9 cellular contexts compared by ENCODE assay signal in the genomic region with DNA sequence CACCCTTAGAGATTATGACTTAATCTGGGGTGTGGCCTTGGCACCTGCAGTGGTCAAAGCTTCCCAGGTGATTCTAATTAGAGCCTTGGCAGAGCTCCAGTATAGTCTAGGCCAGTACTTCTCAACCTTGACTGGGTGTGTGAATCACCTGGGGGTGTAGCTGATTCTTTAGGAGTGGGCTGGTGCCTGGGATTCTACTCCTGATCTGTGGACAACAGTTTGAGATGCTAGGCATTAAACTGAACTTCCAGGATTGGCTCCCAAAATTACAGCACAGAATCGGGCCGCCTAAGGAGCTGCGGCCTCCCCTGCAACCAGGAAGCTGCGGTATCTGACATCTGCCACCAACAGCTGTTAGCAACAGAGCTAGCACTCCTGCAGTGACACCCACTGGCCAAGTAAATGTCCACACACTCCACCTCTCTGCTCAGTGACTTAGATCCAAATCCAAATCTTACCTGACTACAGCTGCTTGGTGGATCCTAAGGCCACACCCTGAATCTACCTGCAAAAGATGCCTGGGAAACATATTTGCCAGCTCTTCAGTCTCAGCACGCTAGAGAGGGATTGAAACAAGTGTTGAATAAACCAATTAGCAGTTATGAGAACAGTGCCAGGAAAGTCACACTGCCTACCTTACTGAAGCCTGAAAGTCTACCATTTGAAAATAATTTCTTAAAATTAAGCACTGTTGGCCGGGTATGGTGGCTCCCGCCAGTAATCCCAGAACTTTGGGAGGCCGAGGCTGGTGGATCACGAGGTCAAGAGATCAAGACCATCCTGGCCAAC.
DNase-seq lines count a peak whose midpoint lies in the region; ATAC-seq, FAIRE-seq and TF ChIP-seq lines count a peak whose summit lies in the region.
"Had no signal": no experiment of that assay in that cellular context is flagged by ENCODE, and none has a peak within 500 bp of the region (broad histone marks: within the 10 kb centered on the region; RNA-seq: fewer than 3 reads in every experiment).

No MANE protein-coding gene starts in this region.

- no peaks in the 10 kb centered on the region for H4K20me1 ChIP-seq in keratinocyte (ENCODE audit: control insufficient read depth, extremely low read depth, insufficient read depth, low read length)

- H3K27me3 ChIP-seq in keratinocyte (ENCODE audit: control insufficient read depth, extremely low read depth, insufficient read depth, low read length) (peaks cover 3% of the 10 kb centered on the region), thoracic aorta (replicated peaks; ENCODE audit: insufficient read depth) (no peaks in the 10 kb centered on the region), tibial nerve (no peaks in the 10 kb centered on the region)

- in situ Hi-C loops in astrocyte of the cerebellum (cut with HindIII; ENCODE audit: low sequenced_read_pairs), result no loop called here

- H3K27ac ChIP-seq in keratinocyte (ENCODE audit: control insufficient read depth, insufficient read depth, low read length), result no peak overlapping the region
- H3K27ac ChIP-seq in thoracic aorta, result no peak overlapping the region
- H3K27ac ChIP-seq in tibial nerve, result no peak overlapping the region

- peak; percentile 84 for DNase-seq in DMS79 (lab: John Stamatoyannopoulos, UW)
- peak; percentile 58 for DNase-seq in NCI-H524 treated with DMSO at 0.1 percent for 48 hours (lab: John Stamatoyannopoulos, UW)
- no peak for DNase-seq in astrocyte of the cerebellum (ENCODE audit: low read depth)
- DNase-seq in keratinocyte (ENCODE audit: low read depth, low spot score), result peak; percentile 68
- DNase-seq in thoracic aorta (ENCODE audit: low spot score), result no peak
- DNase-seq in tibial nerve (ENCODE audit: low spot score in 2 of 2), result no peak

- H3K9me1 ChIP-seq in keratinocyte (ENCODE audit: control insufficient read depth, extremely low read depth, insufficient read depth, low read length), result peaks cover 3% of the 10 kb centered on the region

- H3K9me3 ChIP-seq in keratinocyte (ENCODE audit: control insufficient read depth, low read depth, low read length) (no peaks in the 10 kb centered on the region), thoracic aorta (no peaks in the 10 kb centered on the region), tibial nerve (no peaks in the 10 kb centered on the region)

- H3K9ac ChIP-seq in keratinocyte (ENCODE audit: control insufficient read depth, extremely low read depth, insufficient read depth, low read length), result no peak overlapping the region

- H3K4me3 ChIP-seq in astrocyte of the cerebellum (ENCODE audit: low read depth, low read length) (no peak overlapping the region), keratinocyte (ENCODE audit: control insufficient read depth in 2 of 3, extremely low read depth in 1 of 3, insufficient read depth in 2 of 3, low read depth in 1 of 3, low read length in 3 of 3) (no peak overlapping the region), thoracic aorta (no peak overlapping the region), tibial nerve (no peak overlapping the region)

- no peaks in the 10 kb centered on the region for H3K79me2 ChIP-seq in keratinocyte (ENCODE audit: control insufficient read depth, insufficient read depth, low read length)

- FAIRE-seq in keratinocyte (lab: Jason Lieb, UNC), result peak; percentile 62
- FAIRE-seq: TTC549 had no signal

- no peak for TF ChIP-seq POLR2A in tibial nerve (IDR thresholded peaks at IDR 0.05)

- H2AFZ ChIP-seq in keratinocyte (ENCODE audit: control insufficient read depth, low read length), result no peak overlapping the region

- H3K4me1 ChIP-seq in keratinocyte (ENCODE audit: control insufficient read depth, extremely low read depth, insufficient read depth, low read length), result peaks cover 10% of the 10 kb centered on the region
- H3K4me1 ChIP-seq in thoracic aorta (ENCODE audit: control insufficient read depth in 1 of 2, low read depth in 2 of 2), result peaks cover 5 to 14% of the 10 kb centered on the region in 2 donors
- H3K4me1 ChIP-seq in tibial nerve, result peaks cover 0 to 4% (median 0%) of the 10 kb centered on the region in 4 donors

- no peak overlapping the region for H3K4me2 ChIP-seq in keratinocyte (ENCODE audit: control insufficient read depth, extremely low read depth, insufficient read depth, low read depth, low read length)

- no peak for TF ChIP-seq EP300 in tibial nerve (IDR thresholded peaks at IDR 0.05)

- peak; percentile 35 for TF ChIP-seq CTCF in astrocyte of the cerebellum (IDR thresholded peaks at IDR 0.05; ENCODE audit: low read depth, low read length, missing control alignments)
- TF ChIP-seq CTCF in keratinocyte (optimal IDR thresholded peaks at IDR 0.05 in 1 of 3, IDR thresholded peaks at IDR 0.05 in 1 of 3, conservative IDR thresholded peaks at IDR 0.05 in 1 of 3; ENCODE audit: extremely low read depth in 1 of 3, insufficient read depth in 2 of 3, low read length in 3 of 3), result peak; percentile 55 to 83 (median 61)
- peak; percentile 64 for TF ChIP-seq CTCF in thoracic aorta (IDR thresholded peaks at IDR 0.05)
- peak in 2 of 5 experiments; percentile 25 to 38 for TF ChIP-seq CTCF in tibial nerve (IDR thresholded peaks at IDR 0.05)

- peak; percentile 95 for ATAC-seq in GM19397 (IDR thresholded peaks at IDR 0.05; ENCODE audit: unreplicated experiment)
- peak; percentile 96 for ATAC-seq in HG03460 (IDR thresholded peaks at IDR 0.05; ENCODE audit: unreplicated experiment)
- peak; percentile 36 for ATAC-seq in thoracic aorta (ENCODE audit: insufficient number of reproducible peaks, low FRiP score, low read depth)

- dilution Hi-C loops in keratinocyte (cut with MboI; ENCODE audit: extremely low pct_ligation_motif_present, low sequenced_read_pairs), result no loop called here

- H3K36me3 ChIP-seq in keratinocyte (ENCODE audit: control insufficient read depth in 2 of 2, extremely low read depth in 1 of 2, insufficient read depth in 2 of 2, low read length in 2 of 2) (no peaks in the 10 kb centered on the region), thoracic aorta (no peaks in the 10 kb centered on the region), tibial nerve (no peaks in the 10 kb centered on the region)

- 66 to 70% methylated on average over 9 of the region's 9 CpGs for WGBS in tibial nerve, 2 donors

Comparison
In these comparisons a context has a peak if more than half of its experiments do, and no peak if none do; other contexts are left out.
1. DNase-seq: peak in DMS79 (single experiment), NCI-H524 treated with DMSO at 0.1 percent for 48 hours (single experiment) and keratinocyte (single experiment); none in astrocyte of the cerebellum (single experiment), thoracic aorta (single experiment) and tibial nerve (0 of 2).
2. ATAC-seq: peak in every context shown above with its lines; median percentile 96 in HG03460; 95 in GM19397; 36 in thoracic aorta.